ENCODE assay signal across 8 cellular contexts in the genomic region with DNA sequence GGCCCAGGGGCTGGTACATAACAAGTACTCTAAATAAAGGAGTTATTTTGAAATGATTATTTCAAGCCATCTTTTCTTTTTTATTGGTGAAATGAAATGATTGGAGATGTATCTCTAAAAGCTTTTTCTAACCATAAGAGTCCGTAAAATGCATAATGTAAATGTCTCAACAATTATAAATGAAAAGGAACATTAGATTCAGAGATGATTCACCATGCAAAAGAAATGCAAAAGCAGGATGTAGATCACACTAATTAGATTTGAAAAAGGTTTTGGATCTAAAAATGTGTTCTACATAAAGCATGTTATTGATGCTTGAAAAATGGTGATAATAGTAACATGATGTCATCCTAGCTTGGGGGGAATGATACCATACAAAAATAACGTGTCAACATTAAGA. TPM values are rescaled to one million over a fixed set of nuclear protein-coding genes. Genes with fewer than 3 reads are reported as not detected.
"Had no signal": no experiment of that assay in that cellular context is flagged by ENCODE, and none has a peak within 500 bp of the region (broad histone marks: within the 10 kb centered on the region; RNA-seq: fewer than 3 reads in every experiment).

No MANE protein-coding gene starts in this region.

- H3K4me3 ChIP-seq: GM23338, K562 had no signal

- ATAC-seq: GM23338, K562 had no signal

- H3K9me3 Mint-ChIP-seq: GM23338, H9, HFFc6 had no signal

- H3K4me2 ChIP-seq: GM23338 had no signal

- H3K27ac Mint-ChIP-seq: GM23338, H9, HFFc6 had no signal

- DNase-seq: H9, HCEC 1CT, HFFc6, IMR-90, KG1 had no signal

- H3K27ac ChIP-seq: HL-60 had no signal

- H3K4me3 Mint-ChIP-seq: GM23338, H9, HFFc6 had no signal

- H2AFZ ChIP-seq: GM23338 had no signal

RNA-seq across cellular contexts. Expression of a gene that starts 15.6 kb away (rescaled TPM):
- polyA plus RNA-seq: GM23338 had no signal
